Comparison of ENCODE assay signal across 9 cellular contexts in the genomic region with DNA sequence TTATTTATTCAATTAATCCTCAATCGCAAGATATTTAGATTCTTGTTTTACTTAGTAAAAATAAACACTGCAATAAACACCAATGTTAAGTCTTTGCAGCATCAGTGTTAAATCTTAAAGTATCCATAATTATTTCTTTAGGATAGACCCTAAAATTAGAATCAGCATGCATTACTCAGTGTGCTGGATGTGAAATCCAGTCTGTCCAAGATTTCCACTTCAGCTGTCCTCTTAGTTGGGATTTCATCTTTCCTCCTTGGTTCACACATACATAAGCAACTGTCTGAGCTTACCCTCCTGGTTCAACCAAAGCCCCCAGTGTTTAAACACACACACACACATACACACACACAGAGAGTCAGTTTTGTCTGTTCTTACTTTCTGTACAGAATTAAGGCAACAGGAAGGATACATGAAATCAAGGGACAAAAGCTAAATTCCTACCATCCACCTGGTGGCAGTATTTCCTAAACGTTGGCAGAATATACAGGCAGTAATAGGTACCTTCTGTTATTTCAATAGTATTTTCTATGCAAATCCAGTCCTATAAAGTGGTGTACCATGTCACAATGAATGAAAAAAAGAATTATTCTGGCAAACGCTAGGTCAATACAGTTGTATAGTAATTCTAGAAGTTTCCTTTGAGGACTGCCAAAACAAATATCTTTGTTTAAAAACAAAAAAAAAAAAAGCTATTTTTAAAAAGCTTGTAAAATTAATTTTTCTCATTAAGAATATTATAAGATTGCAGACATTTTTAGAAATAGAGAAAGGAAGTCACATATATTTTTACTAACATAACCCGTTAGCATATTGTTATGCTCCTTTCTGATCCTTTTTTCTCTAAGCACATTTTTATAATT. TPM values are rescaled to one million over a fixed set of nuclear protein-coding genes. Genes with fewer than 3 reads are reported as not detected.
DNase-seq lines count a peak whose midpoint lies in the region; ATAC-seq and TF ChIP-seq lines count a peak whose summit lies in the region.
"Had no signal": no experiment of that assay in that cellular context is flagged by ENCODE, and none has a peak within 500 bp of the region (broad histone marks: within the 10 kb centered on the region; RNA-seq: fewer than 3 reads in every experiment).

No MANE protein-coding gene starts in this region.

- H2AK5ac ChIP-seq in mesendoderm (ENCODE audit: low read length) = no peak overlapping the region

- H3K27ac Mint-ChIP-seq in activated CD4-positive, alpha-beta T cell treated with anti-CD3 and anti-CD28 coated beads for 36 hours = no peak overlapping the region
- H3K27ac Mint-ChIP-seq in endothelial cell (ENCODE audit: unreplicated experiment) = no peak overlapping the region

- H4K8ac ChIP-seq in mesendoderm (ENCODE audit: low read depth, low read length) = no peak overlapping the region

- no peaks in the 10 kb centered on the region for H3K79me1 ChIP-seq in mesendoderm (ENCODE audit: low read length)

- peak; percentile 44 for DNase-seq in activated CD4-positive, alpha-beta T cell treated with anti-CD3 and anti-CD28 coated beads for 36 hours
- DNase-seq in activated CD4-positive, alpha-beta T cell treated with anti-CD3 and anti-CD28 coated beads for 1 hour = no peak
- DNase-seq in NCI-H345 treated with DMSO at 0.1 percent for 48 hours (lab: John Stamatoyannopoulos, UW; ENCODE audit: unreplicated experiment) (peak; percentile 68), WERI-Rb-1 (peak; percentile 47), endothelial cell (ENCODE audit: low spot score) (peak; percentile 53), mesendoderm (peak; percentile 71), ureter (ENCODE audit: low spot score) (peak; percentile 51)

- no peak overlapping the region for H2BK120ac ChIP-seq in mesendoderm (ENCODE audit: low read depth, low read length)

- H3K27ac ChIP-seq in WERI-Rb-1 (no peak overlapping the region), mesendoderm (ENCODE audit: low read depth, low read length) (no peak overlapping the region)
- H3K27ac ChIP-seq: BLaER1 had no signal

- no peak overlapping the region for H3K56ac ChIP-seq in mesendoderm (ENCODE audit: low read length)

- H3K4ac ChIP-seq in mesendoderm (ENCODE audit: low read depth, low read length) = no peak overlapping the region

- H3K36me3 Mint-ChIP-seq in activated CD4-positive, alpha-beta T cell treated with anti-CD3 and anti-CD28 coated beads for 36 hours (ENCODE audit: low read depth) = no peaks in the 10 kb centered on the region
- H3K36me3 Mint-ChIP-seq in endothelial cell (ENCODE audit: low read depth, unreplicated experiment) = no peaks in the 10 kb centered on the region

- no peak overlapping the region for H4K5ac ChIP-seq in mesendoderm (ENCODE audit: low read length)

- peak; percentile 58 for TF ChIP-seq CTCF in WERI-Rb-1 (IDR thresholded peaks at IDR 0.05; ENCODE audit: low read depth, low read length)
- TF ChIP-seq CTCF in endothelial cell (IDR thresholded peaks at IDR 0.05; ENCODE audit: unreplicated experiment) = peak; percentile 76

- H3K4me3 Mint-ChIP-seq in activated CD4-positive, alpha-beta T cell treated with anti-CD3 and anti-CD28 coated beads for 36 hours = no peak overlapping the region
- H3K4me3 Mint-ChIP-seq in endothelial cell (ENCODE audit: unreplicated experiment) = no peak overlapping the region

- H3K9ac ChIP-seq in mesendoderm (ENCODE audit: low read length) = no peak overlapping the region
- H3K9ac ChIP-seq: BLaER1 had no signal

- WGBS in mesendoderm (ENCODE audit: extremely low coverage, insufficient coverage, low lambda C conversion rate) = 100% methylated on average over 1 of the region's 4 CpGs

- H3K27me3 Mint-ChIP-seq in activated CD4-positive, alpha-beta T cell treated with anti-CD3 and anti-CD28 coated beads for 36 hours = no peaks in the 10 kb centered on the region
- H3K27me3 Mint-ChIP-seq in endothelial cell (ENCODE audit: unreplicated experiment) = peaks cover 2% of the 10 kb centered on the region

- intact Hi-C loops in activated CD4-positive, alpha-beta T cell treated with anti-CD3 and anti-CD28 coated beads for 36 hours (cut with DNase I, micrococcal nuclease) = loop anchor here (1.0 to 10.0 kb wide), 3 partner anchors 126 to 265 kb away; no protein-coding TSS in a partner anchor

- no peak overlapping the region for H3K4me2 ChIP-seq in mesendoderm (ENCODE audit: low read length)
- H3K4me2 ChIP-seq: BLaER1 had no signal

- H3K9me3 Mint-ChIP-seq in activated CD4-positive, alpha-beta T cell treated with anti-CD3 and anti-CD28 coated beads for 36 hours (ENCODE audit: low read depth) = no peaks in the 10 kb centered on the region
- H3K9me3 Mint-ChIP-seq in endothelial cell (ENCODE audit: unreplicated experiment) = no peaks in the 10 kb centered on the region

- no peaks in the 10 kb centered on the region for H3K27me3 ChIP-seq in WERI-Rb-1 (ENCODE audit: insufficient read depth, low read depth, severe bottlenecking)
- no peaks in the 10 kb centered on the region for H3K27me3 ChIP-seq in mesendoderm (ENCODE audit: insufficient read depth, low read length, poor library complexity)
- H3K27me3 ChIP-seq: BLaER1 had no signal

- CTCF ChIA-PET in activated CD4-positive, alpha-beta T cell treated with anti-CD3 and anti-CD28 coated beads for 36 hours (lab: Charles Lee) = interaction anchor here (0.6 to 8.7 kb wide), 47 partner anchors 8 to 417 kb away, joined by 3 to 285 read pairs (median 5); partner anchors contain the start of genes DMXL2, LYSMD2 and SCG3

- H3K79me2 ChIP-seq in mesendoderm (ENCODE audit: control insufficient read depth, insufficient read depth, low read length) = no peaks in the 10 kb centered on the region

- no peak overlapping the region for H3K18ac ChIP-seq in mesendoderm (ENCODE audit: low read length)

- peak; percentile 74 for ATAC-seq in activated CD4-positive, alpha-beta T cell treated with anti-CD3 and anti-CD28 coated beads for 36 hours
- ATAC-seq in HG03354 (IDR thresholded peaks at IDR 0.05; ENCODE audit: poor library complexity, severe bottlenecking, unreplicated experiment) = peak; percentile 88

- H3K9me3 ChIP-seq in WERI-Rb-1 (ENCODE audit: severe bottlenecking) = no peaks in the 10 kb centered on the region
- H3K9me3 ChIP-seq: BLaER1 had no signal

- POLR2A ChIA-PET in activated CD4-positive, alpha-beta T cell treated with anti-CD3 and anti-CD28 coated beads for 36 hours (lab: Charles Lee) = interaction anchor here (0.6 to 1.0 kb wide), 3 partner anchors 88 to 127 kb away, joined by 3 to 9 read pairs (median 4); partner anchors contain the start of gene LYSMD2

- no peaks in the 10 kb centered on the region for H3K36me3 ChIP-seq in WERI-Rb-1
- H3K36me3 ChIP-seq in mesendoderm (ENCODE audit: control insufficient read depth, insufficient read depth, low read length) = no peaks in the 10 kb centered on the region
- H3K36me3 ChIP-seq: BLaER1 had no signal

- H3K23ac ChIP-seq in mesendoderm (ENCODE audit: low read length) = no peak overlapping the region

- H3K4me1 Mint-ChIP-seq in activated CD4-positive, alpha-beta T cell treated with anti-CD3 and anti-CD28 coated beads for 36 hours = no peaks in the 10 kb centered on the region
- peaks cover 5% of the 10 kb centered on the region for H3K4me1 Mint-ChIP-seq in endothelial cell (ENCODE audit: unreplicated experiment)

- no peaks in the 10 kb centered on the region for H3K4me1 ChIP-seq in mesendoderm (ENCODE audit: control insufficient read depth, low read depth, low read length)

- H3K4me3 ChIP-seq in WERI-Rb-1 (ENCODE audit: low read depth, low read length) (no peak overlapping the region), mesendoderm (ENCODE audit: low read length) (no peak overlapping the region)
- H3K4me3 ChIP-seq: BLaER1 had no signal

- no peak overlapping the region for H2BK15ac ChIP-seq in mesendoderm (replicated peaks; ENCODE audit: low read depth)

- no peak overlapping the region for H2BK5ac ChIP-seq in mesendoderm (ENCODE audit: low read length)

RNA-seq across cellular contexts. Expression of gene DMXL2, which starts 27.3 kb away (rescaled TPM):
- total RNA-seq in activated CD4-positive, alpha-beta T cell treated with anti-CD3 and anti-CD28 coated beads for 36 hours = 1 to 10 TPM; 5.9 to 7.0 TPM
- total RNA-seq in endothelial cell (ENCODE audit: unreplicated experiment) = 33.1 TPM
- polyA plus RNA-seq in mesendoderm (2013, experiment 1 of 2) = 2.3 TPM
- polyA plus RNA-seq in mesendoderm (2013, experiment 2 of 2) = 2.7 TPM
- 43.5 TPM for total RNA-seq in ureter

RNA-seq across cellular contexts. Expression of gene SCG3, which starts 31.4 kb away (rescaled TPM):
- not detected for total RNA-seq in activated CD4-positive, alpha-beta T cell treated with anti-CD3 and anti-CD28 coated beads for 36 hours
- 37.0 TPM for total RNA-seq in endothelial cell (ENCODE audit: unreplicated experiment)
- polyA plus RNA-seq in mesendoderm (2013, experiment 1 of 2) = 36.5 TPM
- polyA plus RNA-seq in mesendoderm (2013, experiment 2 of 2) = 36.7 TPM
- 0.18 TPM for total RNA-seq in ureter

Comparison
In these comparisons a context has a peak if more than half of its experiments do, and no peak if none do; other contexts are left out.
1. RNA of gene SCG3, which starts 31.4 kb away (total RNA-seq): 37.0 TPM in endothelial cell (single experiment); 0.18 TPM in ureter (single experiment) and not detected in activated CD4-positive, alpha-beta T cell treated with anti-CD3 and anti-CD28 coated beads for 36 hours; every median in the first group is over 10 times any median in the second.